ENCODE assay signal across 28 cellular contexts in the genomic region with DNA sequence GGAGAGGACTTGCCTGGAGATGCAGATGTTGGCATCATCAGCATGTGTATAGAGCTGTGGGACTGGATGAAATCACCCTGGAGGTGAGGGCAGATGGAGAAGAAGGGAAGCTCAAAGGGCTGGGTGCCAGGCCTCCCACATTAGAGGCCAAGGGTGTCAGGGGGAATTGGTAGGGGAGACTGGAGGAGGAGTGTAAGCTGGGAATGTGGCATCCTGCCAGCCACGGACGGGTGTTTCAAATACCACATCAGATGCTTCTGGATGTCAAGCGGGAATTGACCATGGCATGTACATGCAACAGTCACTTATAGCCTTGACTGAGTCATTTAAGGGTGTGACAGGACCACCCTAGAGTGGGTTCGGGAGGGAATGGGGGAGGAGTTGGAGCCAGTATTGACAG. TPM values are rescaled to one million over a fixed set of nuclear protein-coding genes. Genes with fewer than 3 reads are reported as not detected.
"Had no signal": no experiment of that assay in that cellular context is flagged by ENCODE, and none has a peak within 500 bp of the region (broad histone marks: within the 10 kb centered on the region; RNA-seq: fewer than 3 reads in every experiment).

No MANE protein-coding gene starts in this region.

- H3K27me3 ChIP-seq: body of pancreas, colonic mucosa, gastroesophageal sphincter, heart left ventricle, sigmoid colon, thyroid gland had no signal

- FAIRE-seq: kidney, TTC549 had no signal

- DNase-seq: activated CD4-positive, alpha-beta memory T cell treated with anti-CD3 and anti-CD28 coated beads for 36 hours; activated CD4-positive, alpha-beta T cell treated with anti-CD3 and anti-CD28 coated beads for 36 hours; activated gamma-delta T cell treated with Interleukin-2 at 50 U/mL for 16 hours; activated T-cell treated with anti-CD3 and anti-CD28 coated beads for 4 hours; body of pancreas; central memory CD4-positive, alpha-beta T cell; colonic mucosa; endodermal cell; heart left ventricle; kidney; left ventricle myocardium inferior; mammary epithelial cell; midbrain; naive B cell; sigmoid colon; stimulated activated naive B cell treated with anti-CD40 and anti-IgM and Interleukin-4, amounts not matched to agents 10 μg/mL and 1 μg/mL and 100 μg/mL, for 72 hours; thyroid gland had no signal

- H3K27ac ChIP-seq: body of pancreas, colonic mucosa, gastroesophageal sphincter, heart left ventricle, left ventricle myocardium inferior, sigmoid colon, thyroid gland had no signal

- ATAC-seq: activated CD4-positive, alpha-beta T cell treated with anti-CD3 and anti-CD28 coated beads for 36 hours; activated naive CD4-positive, alpha-beta T cell treated with anti-CD3 and anti-CD28 coated beads, Interleukin-2, amount 50 U/mL, for 72 hours; body of pancreas; gastroesophageal sphincter; heart left ventricle; stimulated activated naive B cell treated with anti-CD40 and anti-IgM and Interleukin-4, amounts not matched to agents 10 μg/mL and 1 μg/mL and 100 μg/mL, for 72 hours; WTC11 had no signal

- H3K4me3 ChIP-seq: body of pancreas, colonic mucosa, gastroesophageal sphincter, heart left ventricle, left ventricle myocardium inferior, sigmoid colon, thyroid gland had no signal

- H3K4me1 ChIP-seq: body of pancreas, colonic mucosa, gastroesophageal sphincter, heart left ventricle, left ventricle myocardium inferior, sigmoid colon, thyroid gland had no signal

- H3K9me3 ChIP-seq: body of pancreas, colonic mucosa, gastroesophageal sphincter, heart left ventricle, left ventricle myocardium inferior, sigmoid colon, thyroid gland had no signal

RNA-seq across cellular contexts. Expression of a gene that starts 22.0 kb away (rescaled TPM):
- total RNA-seq: activated CD4-positive, alpha-beta memory T cell treated with anti-CD3 and anti-CD28 coated beads for 36 hours; activated CD4-positive, alpha-beta T cell treated with anti-CD3 and anti-CD28 coated beads for 36 hours; activated naive CD4-positive, alpha-beta T cell treated with anti-CD3 and anti-CD28 coated beads, Interleukin-2, amount 50 U/mL, for 72 hours; activated T-helper 1 cell treated with anti-CD3 and anti-CD28 coated beads, Interleukin-12 subunit alpha, Interleukin-12 subunit beta, Interleukin-2, Interleukin-4 antibody, amounts not matched to agents 30 ng/mL and 10 ng/mL and 1 ng/mL, durations not matched to agents 14 hours and 24 hours and 36 hours; body of pancreas; colonic mucosa; endodermal cell; epithelial cell of proximal tubule; gastroesophageal sphincter; heart left ventricle; kidney; left ventricle myocardium inferior; mammary epithelial cell; neural crest cell; osteocyte; pulmonary artery endothelial cell; sigmoid colon; subcutaneous adipose tissue; thyroid gland; urinary bladder; WTC11 had no signal
- polyA plus RNA-seq: heart left ventricle, mammary epithelial cell, sigmoid colon, urinary bladder had no signal
